ENCODE assay signal across 1 cellular context in genomic region chr19:31553112-31553843, GRCh38.
TF ChIP-seq lines count a peak whose summit lies in the region.

No MANE protein-coding gene starts in this region.

TF ChIP-seq in IMR-90, 13 proteins besides CTCF, POLR2A, EP300 and RAD21 (continued from another document):
- TF ChIP-seq MAZ (IDR thresholded peaks at IDR 0.05; ENCODE audit: borderline replicate concordance, low read depth, low read length): no peak
